In the genomic region with DNA sequence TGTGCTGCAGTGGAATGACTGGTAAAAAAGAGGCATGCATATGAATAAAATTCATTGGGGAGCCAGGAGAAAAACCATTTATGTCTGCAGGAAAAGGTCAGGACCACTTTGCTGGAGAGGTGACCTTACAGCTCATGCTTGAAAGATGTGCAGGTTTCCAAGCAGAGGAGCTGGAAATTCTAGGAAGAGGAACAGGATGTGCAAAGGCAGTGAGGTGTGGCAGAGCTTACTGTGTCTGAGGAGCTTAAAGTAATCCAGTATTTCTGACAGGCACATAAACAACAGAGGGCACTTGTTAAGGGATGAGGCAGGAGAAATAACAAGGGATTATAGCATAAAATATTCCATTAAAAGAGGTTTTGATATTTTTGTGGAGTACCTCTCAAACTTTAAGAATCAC, we compare ENCODE assay signal across 15 cellular contexts.
"Had no signal": no experiment of that assay in that cellular context is flagged by ENCODE, and none has a peak within 500 bp of the region (broad histone marks: within the 10 kb centered on the region; RNA-seq: fewer than 3 reads in every experiment).

No MANE protein-coding gene starts in this region.

- H3K27ac Mint-ChIP-seq: activated CD4-positive, alpha-beta memory T cell treated with anti-CD3 and anti-CD28 coated beads, Interleukin-2, amount 10 ng/mL, durations not matched to agents 7 days and 5 days; activated naive CD8-positive, alpha-beta T cell treated with anti-CD3 and anti-CD28 coated beads, Interleukin-2, amount 10 ng/mL, durations not matched to agents 7 days and 5 days; activated T-cell treated with anti-CD3 and anti-CD28 coated beads, Interleukin-2, amount 50 U/mL, for 72 hours; endodermal cell; naive B cell had no signal

- DNase-seq: activated CD4-positive, alpha-beta memory T cell treated with anti-CD3 and anti-CD28 coated beads, Interleukin-2, amount 10 ng/mL, durations not matched to agents 7 days and 5 days; activated CD4-positive, alpha-beta T cell treated with anti-CD3 and anti-CD28 coated beads for 1 hour; activated naive CD8-positive, alpha-beta T cell treated with anti-CD3 and anti-CD28 coated beads, Interleukin-2, amount 10 ng/mL, durations not matched to agents 7 days and 5 days; activated T-cell treated with anti-CD3 and anti-CD28 coated beads, Interleukin-2, amount 50 U/mL, for 72 hours; anterior cingulate cortex; dermis blood vessel endothelial cell; endodermal cell; foreskin keratinocyte; islet precursor cell; midbrain; naive B cell; right cardiac atrium; tibial artery had no signal

- ATAC-seq: activated T-cell treated with anti-CD3 and anti-CD28 coated beads, Interleukin-2, amount 50 U/mL, for 72 hours; foreskin keratinocyte; right cardiac atrium had no signal

- H3K36me3 Mint-ChIP-seq: activated naive CD8-positive, alpha-beta T cell treated with anti-CD3 and anti-CD28 coated beads, Interleukin-2, amount 10 ng/mL, durations not matched to agents 7 days and 5 days; naive B cell had no signal

- H3K9me3 ChIP-seq: tibial artery, vagina had no signal

- H3K36me3 ChIP-seq: tibial artery, vagina had no signal

- H3K4me1 Mint-ChIP-seq: endodermal cell, naive B cell had no signal

- H3K9me3 Mint-ChIP-seq: activated CD4-positive, alpha-beta memory T cell treated with anti-CD3 and anti-CD28 coated beads, Interleukin-2, amount 10 ng/mL, durations not matched to agents 7 days and 5 days; activated naive CD8-positive, alpha-beta T cell treated with anti-CD3 and anti-CD28 coated beads, Interleukin-2, amount 10 ng/mL, durations not matched to agents 7 days and 5 days; activated T-cell treated with anti-CD3 and anti-CD28 coated beads, Interleukin-2, amount 50 U/mL, for 72 hours; endodermal cell; naive B cell had no signal

- H3K4me3 ChIP-seq: smooth muscle cell, tibial artery, vagina had no signal

- H3K4me3 Mint-ChIP-seq: activated CD4-positive, alpha-beta memory T cell treated with anti-CD3 and anti-CD28 coated beads, Interleukin-2, amount 10 ng/mL, durations not matched to agents 7 days and 5 days; activated naive CD8-positive, alpha-beta T cell treated with anti-CD3 and anti-CD28 coated beads, Interleukin-2, amount 10 ng/mL, durations not matched to agents 7 days and 5 days; activated T-cell treated with anti-CD3 and anti-CD28 coated beads, Interleukin-2, amount 50 U/mL, for 72 hours; endodermal cell; naive B cell had no signal

- H3K27me3 Mint-ChIP-seq: activated CD4-positive, alpha-beta memory T cell treated with anti-CD3 and anti-CD28 coated beads, Interleukin-2, amount 10 ng/mL, durations not matched to agents 7 days and 5 days; naive B cell had no signal

- H3K4me1 ChIP-seq: vagina had no signal
